ENCODE assay signal across 8 cellular contexts in the genomic region with DNA sequence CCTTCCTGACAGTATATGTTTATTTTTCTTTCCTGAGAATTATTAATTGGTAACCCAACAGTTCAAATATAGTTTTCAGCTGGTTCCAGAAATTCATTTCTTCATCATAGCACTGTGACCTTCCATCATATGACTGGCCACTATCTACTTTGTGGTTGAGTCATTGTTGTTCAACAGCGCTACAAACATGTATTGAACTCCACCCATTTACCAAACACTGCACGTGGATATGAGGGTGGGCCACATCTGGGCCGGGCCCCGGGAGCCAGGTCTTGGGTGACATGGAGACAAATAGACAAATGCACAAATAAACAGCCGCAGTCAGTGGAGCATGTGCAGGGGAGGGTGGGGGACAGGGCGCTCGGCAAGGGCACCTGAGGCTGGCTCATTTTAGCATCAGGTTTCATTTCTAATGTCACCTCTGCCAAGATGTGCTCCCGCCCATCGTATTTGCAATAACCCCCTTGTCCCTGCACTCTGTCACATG. TPM values are rescaled to one million over a fixed set of nuclear protein-coding genes. Genes with fewer than 3 reads are reported as not detected.
DNase-seq lines count a peak whose midpoint lies in the region; ATAC-seq and TF ChIP-seq lines count a peak whose summit lies in the region.

No MANE protein-coding gene starts in this region.

- DNase-seq in EL (peak; percentile 39), Panc1 (ENCODE audit: low read depth, low spot score) (peak; percentile 82), fibroblast of the conjunctiva (ENCODE audit: low read depth) (peak; percentile 9), SHP77 treated with DMSO at 0.1 percent for 48 hours (lab: John Stamatoyannopoulos, UW) (no peak), head of caudate nucleus (no peak), iPS-NIHi11 (ENCODE audit: low spot score) (no peak), GOT3 (lab: John Stamatoyannopoulos, UW) (no peak)

- TF ChIP-seq CTCF in Panc1 (IDR thresholded peaks at IDR 0.05): no peak

- H3K36me3 ChIP-seq in Panc1 (ENCODE audit: control insufficient read depth, insufficient read depth, low read length): no peaks in the 10 kb centered on the region
- H3K36me3 ChIP-seq in rectal smooth muscle tissue (ENCODE audit: control insufficient read depth, insufficient read depth, low read length): no peaks in the 10 kb centered on the region

- H3K27me3 ChIP-seq in Panc1 (ENCODE audit: control insufficient read depth, insufficient read depth, low read length): no peaks in the 10 kb centered on the region
- no peaks in the 10 kb centered on the region for H3K27me3 ChIP-seq in rectal smooth muscle tissue (ENCODE audit: control insufficient read depth, insufficient read depth, low read length)

- intact Hi-C loops in Panc1 (cut with micrococcal nuclease; ENCODE audit: unreplicated experiment) (loop anchor here (5.0 kb wide), 1 partner anchor 142 kb away; no protein-coding TSS in a partner anchor), head of caudate nucleus (cut with DNase I) (no loop called here)

- in situ Hi-C loops in Panc1 (cut with HindIII; ENCODE audit: low pct_unique_long_range_greater_than_20kb, low sequenced_read_pairs): no loop called here

- ATAC-seq in Panc1: peak; percentile 78

- no peak overlapping the region for H3K9ac ChIP-seq in rectal smooth muscle tissue (ENCODE audit: low read length)

- H3K4me3 ChIP-seq in Panc1 (ENCODE audit: low read depth in 2 of 2, low read length in 2 of 2) (peak overlapping the region; percentile 19 to 57), rectal smooth muscle tissue (ENCODE audit: low read length) (no peak overlapping the region)

- no peaks in the 10 kb centered on the region for H3K9me3 ChIP-seq in Panc1 (ENCODE audit: control insufficient read depth, insufficient read depth, low read depth, low read length)

- H3K4me1 ChIP-seq in Panc1 (ENCODE audit: control insufficient read depth, insufficient read depth, low read length) (peaks cover 25% of the 10 kb centered on the region), rectal smooth muscle tissue (ENCODE audit: control insufficient read depth, insufficient read depth, low read length) (peaks cover 8% of the 10 kb centered on the region)

- no TSS peak for BruUV-seq in Panc1 (replicated peaks; lab: Mats Ljungman, UMichigan)

- H3K27ac ChIP-seq in Panc1 (ENCODE audit: low read length) (peak overlapping the region; percentile 78), rectal smooth muscle tissue (ENCODE audit: low read depth, low read length) (peak overlapping the region; percentile 82)

- POLR2A ChIA-PET in Panc1 (lab: Charles Lee): no interaction called here

- CTCF ChIA-PET in Panc1 (lab: Charles Lee): interaction anchor here (0.6 to 0.9 kb wide), 4 partner anchors 14 to 328 kb away, joined by 3 read pairs; a partner anchor contains a TSS

RNA-seq across cellular contexts. Expression of a gene that starts 24.0 kb away (rescaled TPM):
- total RNA-seq in Panc1 (2021; ENCODE audit: unreplicated experiment): 48.0 TPM
- polyA plus RNA-seq in Panc1 (2012; ENCODE audit: insufficient read length): 87.5 TPM

Comparison
In these comparisons a context has a peak if more than half of its experiments do, and no peak if none do; other contexts are left out.
1. DNase-seq: peak in EL (single experiment), Panc1 (single experiment) and fibroblast of the conjunctiva (single experiment); none in SHP77 treated with DMSO at 0.1 percent for 48 hours (single experiment), head of caudate nucleus (0 of 42), iPS-NIHi11 (single experiment) and GOT3 (single experiment).